In the genomic region with DNA sequence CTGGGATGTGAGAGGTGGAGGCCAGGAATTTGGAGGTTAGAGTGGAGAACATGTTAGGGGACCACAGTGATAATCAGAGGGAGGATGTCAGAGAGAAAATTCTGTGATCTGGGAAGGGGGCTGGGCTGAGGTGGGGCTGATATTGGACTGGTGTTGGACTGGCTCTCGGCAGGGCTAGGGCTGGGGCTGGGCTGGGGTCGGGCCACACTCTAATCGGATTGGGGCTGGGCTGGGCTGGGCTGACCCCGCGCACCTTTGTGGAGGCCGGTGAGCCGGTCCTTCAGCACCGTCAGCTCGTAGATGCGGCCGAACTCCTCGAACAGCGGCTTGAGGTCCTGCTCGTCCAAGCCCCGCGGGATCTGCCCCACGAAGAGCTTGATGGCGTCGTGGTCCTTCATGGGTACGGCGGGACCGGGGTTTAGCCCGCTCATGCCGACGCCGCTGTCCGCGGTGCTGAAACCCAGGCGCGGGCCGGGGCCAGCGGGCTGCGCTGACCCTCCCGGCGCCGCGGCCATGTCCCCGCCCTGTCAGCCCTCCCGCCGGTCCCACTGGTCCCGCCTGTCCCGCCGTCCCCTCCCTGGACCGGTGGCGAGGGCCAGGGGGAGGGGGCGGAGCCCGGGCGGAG, we compare ENCODE assay signal across 8 cellular contexts. TPM values are rescaled to one million over a fixed set of nuclear protein-coding genes. Genes with fewer than 3 reads are reported as not detected.
A peak's percentile ranks its signal among the peaks of the same experiment; 100 is the strongest.
DNase-seq lines count a peak whose midpoint lies in the region; ATAC-seq and TF ChIP-seq lines count a peak whose summit lies in the region.

No MANE protein-coding gene starts in this region.

- intact Hi-C loops in aorta (cut with DNase I), result no loop called here

- H3K4me3 ChIP-seq in fibroblast of villous mesenchyme (ENCODE audit: low read depth, low read length), result peak overlapping the region; percentile 58
- H3K4me3 ChIP-seq in aorta (ENCODE audit: low read length in 2 of 2), result peak overlapping the region in 1 of 2 donors; percentile 49

- H3K36me3 ChIP-seq in aorta (ENCODE audit: control insufficient read depth in 1 of 2, insufficient read depth in 2 of 2, low read length in 1 of 2), result no peaks in the 10 kb centered on the region

- DNase-seq in AG08396 (ENCODE audit: low spot score) (peak; percentile 90), NOMO-1 treated with DMSO at 0.1 percent for 48 hours (lab: John Stamatoyannopoulos, UW; ENCODE audit: unreplicated experiment) (peak; percentile 45), fibroblast of villous mesenchyme (ENCODE audit: low read depth) (peak; percentile 64), omental fat pad (ENCODE audit: low spot score) (peak; percentile 32), aorta (peak; percentile 78 to 92), DMS153 (lab: John Stamatoyannopoulos, UW) (no peak)

- ATAC-seq in GM21529 (IDR thresholded peaks at IDR 0.05; ENCODE audit: unreplicated experiment), result peak; percentile 39
- peak; percentile 65 for ATAC-seq in activated T-helper 17 cell treated with anti-CD3 and anti-CD28 coated beads, Interleukin-2, amount 50 U/mL, for 72 hours (replicated peaks)
- peak; percentile 82 for ATAC-seq in omental fat pad (ENCODE audit: low FRiP score)
- ATAC-seq in aorta (ENCODE audit: low FRiP score), result peak; percentile 94

- H3K27ac ChIP-seq in aorta (ENCODE audit: low read depth in 1 of 2, low read length in 2 of 2), result no peak overlapping the region

- H3K9me3 Mint-ChIP-seq in activated T-helper 17 cell treated with anti-CD3 and anti-CD28 coated beads, Interleukin-2, amount 50 U/mL, for 72 hours, result no peaks in the 10 kb centered on the region

- H3K4me3 Mint-ChIP-seq in activated T-helper 17 cell treated with anti-CD3 and anti-CD28 coated beads, Interleukin-2, amount 50 U/mL, for 72 hours, result peak overlapping the region; percentile 86

- H3K4me1 Mint-ChIP-seq in activated T-helper 17 cell treated with anti-CD3 and anti-CD28 coated beads, Interleukin-2, amount 50 U/mL, for 72 hours, result peaks cover 16% of the 10 kb centered on the region

- 6 to 7% methylated on average over 29 to 48 of the region's 48 CpGs for WGBS in aorta, 2 donors

- no peaks in the 10 kb centered on the region for H3K36me3 Mint-ChIP-seq in activated T-helper 17 cell treated with anti-CD3 and anti-CD28 coated beads, Interleukin-2, amount 50 U/mL, for 72 hours (ENCODE audit: low read depth)

- no peaks in the 10 kb centered on the region for H3K27me3 Mint-ChIP-seq in activated T-helper 17 cell treated with anti-CD3 and anti-CD28 coated beads, Interleukin-2, amount 50 U/mL, for 72 hours

- H3K4me1 ChIP-seq in aorta (ENCODE audit: control insufficient read depth in 1 of 2, insufficient read depth in 2 of 2, low read length in 2 of 2), result no peaks in the 10 kb centered on the region

- no peaks in the 10 kb centered on the region for H3K27me3 ChIP-seq in aorta (ENCODE audit: control insufficient read depth in 1 of 2, insufficient read depth in 2 of 2, low read length in 1 of 2)

- H3K9me3 ChIP-seq in aorta (ENCODE audit: control insufficient read depth, low read length), result no peaks in the 10 kb centered on the region

- peak overlapping the region; percentile 37 for H3K27ac Mint-ChIP-seq in activated T-helper 17 cell treated with anti-CD3 and anti-CD28 coated beads, Interleukin-2, amount 50 U/mL, for 72 hours

- TF ChIP-seq CTCF in fibroblast of villous mesenchyme (IDR thresholded peaks at IDR 0.05; ENCODE audit: insufficient read depth, low read depth, low read length), result no peak
- no peak for TF ChIP-seq CTCF in omental fat pad (IDR thresholded peaks at IDR 0.05)

RNA-seq across cellular contexts. Expression of a gene that starts 0.5 kb away (rescaled TPM):
- total RNA-seq in activated T-helper 17 cell treated with anti-CD3 and anti-CD28 coated beads, Interleukin-2, amount 50 U/mL, for 72 hours, result 1 to 10 TPM in 1 of 2 donors, under 1 TPM in 1; 0.52 to 1.0 TPM
- total RNA-seq in fibroblast of villous mesenchyme, result 0.32 TPM in 1 of 2 replicates, not detected in the other
- 1 to 10 TPM; 1.3 to 4.9 (median 1.9) TPM for total RNA-seq in omental fat pad
- 1 to 10 TPM; 1.0 to 1.9 TPM for total RNA-seq in aorta
- polyA plus RNA-seq in aorta, result 1 to 10 TPM in 1 of 2 donors, under 1 TPM in 1; 0.25 to 7.7 TPM

RNA-seq across cellular contexts. Expression of a gene that starts 47.1 kb away (rescaled TPM):
- 10 to 100 TPM; 46.2 to 81.0 TPM for total RNA-seq in activated T-helper 17 cell treated with anti-CD3 and anti-CD28 coated beads, Interleukin-2, amount 50 U/mL, for 72 hours
- 25.9 and 29.6 TPM in 2 replicates for total RNA-seq in fibroblast of villous mesenchyme
- total RNA-seq in omental fat pad, result 10 to 100 TPM; 52.4 to 65.7 (median 59.4) TPM
- 10 to 100 TPM; 63.1 to 72.2 TPM for total RNA-seq in aorta
- 100 to 1,000 TPM in 1 of 2 donors, 10 to 100 TPM in 1; 28.0 to 143 TPM for polyA plus RNA-seq in aorta

RNA-seq across cellular contexts. Expression of a gene that starts 56.3 kb away (rescaled TPM):
- total RNA-seq in activated T-helper 17 cell treated with anti-CD3 and anti-CD28 coated beads, Interleukin-2, amount 50 U/mL, for 72 hours, result 10 to 100 TPM; 83.1 to 86.2 TPM
- 44.9 and 61.5 TPM in 2 replicates for total RNA-seq in fibroblast of villous mesenchyme
- 100 to 1,000 TPM in 1 of 4 donors, 10 to 100 TPM in 3; 66.4 to 104 (median 74.5) TPM for total RNA-seq in omental fat pad
- 100 to 1,000 TPM; 101 to 144 TPM for total RNA-seq in aorta
- polyA plus RNA-seq in aorta, result 10 to 100 TPM; 58.2 to 96.8 TPM

Comparison
In these comparisons a context has a peak if more than half of its experiments do, and no peak if none do; other contexts are left out.
1. ATAC-seq: peak in every context shown above with its lines; median percentile 94 in aorta; 82 in omental fat pad; 65 in activated T-helper 17 cell treated with anti-CD3 and anti-CD28 coated beads, Interleukin-2, amount 50 U/mL, for 72 hours; 39 in GM21529.